ENCODE assay signal across 17 cellular contexts in the genomic region with DNA sequence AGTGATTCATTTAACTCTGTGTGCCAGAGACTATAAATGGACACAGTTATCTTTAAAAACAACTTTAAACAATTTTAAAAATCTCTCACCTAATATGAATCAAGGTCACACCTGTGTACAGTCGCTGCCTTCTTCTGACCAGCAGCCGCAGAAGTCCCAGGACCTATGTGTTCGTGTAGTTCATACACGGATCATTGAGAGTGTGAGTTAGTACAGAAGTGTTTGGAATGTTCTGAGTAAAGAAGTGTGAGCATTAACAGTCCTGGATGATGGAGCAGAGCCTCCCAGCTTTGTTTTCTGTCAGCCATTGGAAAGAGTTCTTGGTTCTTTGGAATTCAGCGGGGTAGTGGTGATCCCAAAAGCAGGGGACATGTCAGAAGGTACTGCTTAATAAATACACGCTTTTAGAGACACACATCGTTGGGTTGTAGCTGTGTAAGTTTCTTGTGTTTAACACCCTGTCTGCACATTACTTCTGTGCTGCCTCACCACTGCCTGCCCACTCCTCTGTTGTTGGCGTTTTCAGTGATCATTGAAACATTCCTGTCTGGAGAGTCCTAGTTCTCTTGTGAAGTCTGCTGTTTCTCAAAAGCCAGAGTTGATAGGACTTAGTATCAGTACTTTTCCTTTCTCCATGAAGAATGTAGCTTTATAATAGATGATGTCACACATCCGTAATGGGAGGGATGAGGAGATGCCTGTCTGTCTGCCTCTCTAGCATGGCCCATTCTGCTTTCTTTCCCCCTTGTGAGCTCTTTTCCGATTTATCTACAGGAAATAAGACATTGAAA.
DNase-seq lines count a peak whose midpoint lies in the region; ATAC-seq and TF ChIP-seq lines count a peak whose summit lies in the region.
"Had no signal": no experiment of that assay in that cellular context is flagged by ENCODE, and none has a peak within 500 bp of the region (broad histone marks: within the 10 kb centered on the region; RNA-seq: fewer than 3 reads in every experiment).

No MANE protein-coding gene starts in this region.

- no peak overlapping the region for H2AK5ac ChIP-seq in mesenchymal stem cell (ENCODE audit: low read length, severe bottlenecking)

- H3K79me1 ChIP-seq in mesenchymal stem cell (replicated peaks; ENCODE audit: low read length, poor library complexity, severe bottlenecking), result no peaks in the 10 kb centered on the region

- DNase-seq in astrocyte of the hippocampus (ENCODE audit: low read depth, low spot score), result peak; percentile 21
- no peak for DNase-seq in heart left ventricle
- DNase-seq in mesenchymal stem cell, result peak; percentile 89
- no peak for DNase-seq in stimulated activated naive B cell treated with anti-CD40 and anti-IgM and Interleukin-4, amounts not matched to agents 10 μg/mL and 1 μg/mL and 100 μg/mL, for 72 hours
- no peak for DNase-seq in endodermal cell
- DNase-seq: activated B cell treated with CpG ODN at 0.5 μM for 24 hours; activated naive CD8-positive, alpha-beta T cell treated with anti-CD3 and anti-CD28 coated beads for 36 hours; BE2C; dorsolateral prefrontal cortex; foreskin melanocyte; KG1; left colon; NCI-H1417 had no signal

- H3K9ac ChIP-seq in mesenchymal stem cell (ENCODE audit: low read length) (no peak overlapping the region), endodermal cell (ENCODE audit: extremely low read depth, low read length, poor library complexity, severe bottlenecking) (no peak overlapping the region)

- no peak overlapping the region for H3K4me2 ChIP-seq in mesenchymal stem cell (ENCODE audit: low read length, poor library complexity, severe bottlenecking)

- WGBS in heart left ventricle, 4 donors, result 35 to 43% (median 39%) methylated on average over 10 of the region's 10 CpGs
- 39% methylated on average over 6 of the region's 10 CpGs for WGBS in mesenchymal stem cell
- WGBS in endodermal cell (ENCODE audit: insufficient coverage in 1 of 2, insufficient read length in 1 of 2), 2 experiments, result 82 to 97% methylated on average over 7 to 10 of the region's 10 CpGs

- H3K27ac Mint-ChIP-seq in stimulated activated naive B cell treated with anti-CD40 and anti-IgM and Interleukin-4, amounts not matched to agents 10 μg/mL and 1 μg/mL and 100 μg/mL, for 72 hours, result peak overlapping the region; percentile 10
- no peak overlapping the region for H3K27ac Mint-ChIP-seq in stimulated activated memory B cell treated with anti-CD40 and anti-IgM and Interleukin-4, amounts not matched to agents 10 μg/mL and 1 μg/mL and 100 μg/mL, for 72 hours
- H3K27ac Mint-ChIP-seq in endodermal cell, result no peak overlapping the region
- H3K27ac Mint-ChIP-seq: activated B cell treated with CpG ODN at 0.5 μM for 24 hours had no signal

- no peak overlapping the region for H4K91ac ChIP-seq in mesenchymal stem cell (ENCODE audit: low read length)

- peak overlapping the region; percentile 33 for H2AFZ ChIP-seq in mesenchymal stem cell (ENCODE audit: low read depth, low read length)

- no peak overlapping the region for H2BK5ac ChIP-seq in mesenchymal stem cell (ENCODE audit: low read depth, low read length, poor library complexity, severe bottlenecking)

- no peak overlapping the region for H3K23ac ChIP-seq in mesenchymal stem cell (ENCODE audit: low read length in 2 of 2)

- H3K4me3 ChIP-seq in heart left ventricle, result no peak overlapping the region
- H3K4me3 ChIP-seq in mesenchymal stem cell (ENCODE audit: insufficient read depth in 1 of 2, low read depth in 1 of 2, low read length in 2 of 2), result no peak overlapping the region
- no peak overlapping the region for H3K4me3 ChIP-seq in endodermal cell (ENCODE audit: low read length)
- H3K4me3 ChIP-seq: dorsolateral prefrontal cortex had no signal

- peaks cover 0 to 78% (median 72%) of the 10 kb centered on the region in 9 donors for H3K36me3 ChIP-seq in heart left ventricle
- H3K36me3 ChIP-seq in mesenchymal stem cell (ENCODE audit: control insufficient read depth in 1 of 2, insufficient read depth in 2 of 2, low read depth in 1 of 2, low read length in 2 of 2), result peaks cover 25 to 33% of the 10 kb centered on the region in 2 experiments
- H3K36me3 ChIP-seq in endodermal cell (ENCODE audit: control insufficient read depth, insufficient read depth, low read length), result peaks cover 41% of the 10 kb centered on the region
- H3K36me3 ChIP-seq: BE2C had no signal

- H3K27ac ChIP-seq in heart left ventricle (peak overlapping the region; percentile 0 to 81 (median 69)), mesenchymal stem cell (ENCODE audit: low read length, poor library complexity, severe bottlenecking) (no peak overlapping the region), endodermal cell (ENCODE audit: low read depth, low read length) (no peak overlapping the region)

- peaks cover 40 to 47% of the 10 kb centered on the region in 2 donors for H3K36me3 Mint-ChIP-seq in stimulated activated naive B cell treated with anti-CD40 and anti-IgM and Interleukin-4, amounts not matched to agents 10 μg/mL and 1 μg/mL and 100 μg/mL, for 72 hours
- peaks cover 63% of the 10 kb centered on the region for H3K36me3 Mint-ChIP-seq in stimulated activated memory B cell treated with anti-CD40 and anti-IgM and Interleukin-4, amounts not matched to agents 10 μg/mL and 1 μg/mL and 100 μg/mL, for 72 hours
- peaks cover 41% of the 10 kb centered on the region for H3K36me3 Mint-ChIP-seq in endodermal cell (ENCODE audit: low read depth)
- H3K36me3 Mint-ChIP-seq: activated naive CD8-positive, alpha-beta T cell treated with anti-CD3 and anti-CD28 coated beads for 36 hours had no signal

- H3K18ac ChIP-seq in mesenchymal stem cell (ENCODE audit: low read depth in 1 of 2, low read length in 2 of 2), result no peak overlapping the region

- intact Hi-C loops in heart left ventricle (cut with DNase I), result loop anchor here in 1 of 10 donors (5.0 kb wide), 1 partner anchor 1132 kb away; a partner anchor contains a TSS

- ATAC-seq in heart left ventricle (peak; percentile 38 to 76 (median 59)), HG03354 (IDR thresholded peaks at IDR 0.05; ENCODE audit: poor library complexity, severe bottlenecking, unreplicated experiment) (no peak), GM21786 (IDR thresholded peaks at IDR 0.05; ENCODE audit: unreplicated experiment) (no peak)
- ATAC-seq in stimulated activated naive B cell treated with anti-CD40 and anti-IgM and Interleukin-4, amounts not matched to agents 10 μg/mL and 1 μg/mL and 100 μg/mL, for 72 hours (replicated peaks), result no peak
- no peak for ATAC-seq in stimulated activated memory B cell treated with anti-CD40 and anti-IgM and Interleukin-4, amounts not matched to agents 10 μg/mL and 1 μg/mL and 100 μg/mL, for 72 hours
- ATAC-seq: left colon; stimulated activated effector memory CD8-positive, alpha-beta T cell treated with anti-CD3 and anti-CD28 coated beads, Interleukin-12 subunit alpha, Interleukin-12 subunit beta, amount 100 ng/mL, for 72 hours had no signal

- no peak overlapping the region for H3K14ac ChIP-seq in mesenchymal stem cell (ENCODE audit: low read length in 2 of 2)

- H3K4ac ChIP-seq in mesenchymal stem cell (ENCODE audit: low read depth in 1 of 2, low read length in 2 of 2), result peak overlapping the region in 1 of 2 experiments; percentile 12

- no peak overlapping the region for H2BK15ac ChIP-seq in mesenchymal stem cell (ENCODE audit: low read depth, poor library complexity, severe bottlenecking)

- H3K27me3 ChIP-seq in heart left ventricle (no peaks in the 10 kb centered on the region), mesenchymal stem cell (ENCODE audit: control insufficient read depth in 1 of 2, insufficient read depth in 1 of 2, low read length in 2 of 2) (no peaks in the 10 kb centered on the region), endodermal cell (ENCODE audit: control insufficient read depth, insufficient read depth, low read length, poor library complexity, severe bottlenecking) (no peaks in the 10 kb centered on the region)
- H3K27me3 ChIP-seq: BE2C, dorsolateral prefrontal cortex had no signal

- H3K4me1 ChIP-seq in heart left ventricle (peaks cover 0 to 36% (median 22%) of the 10 kb centered on the region in 12 donors), mesenchymal stem cell (ENCODE audit: control insufficient read depth, insufficient read depth, low read depth, low read length) (peaks cover 1% of the 10 kb centered on the region), endodermal cell (ENCODE audit: control insufficient read depth, insufficient read depth, low read length) (no peaks in the 10 kb centered on the region)

- H3K27me3 Mint-ChIP-seq in stimulated activated naive B cell treated with anti-CD40 and anti-IgM and Interleukin-4, amounts not matched to agents 10 μg/mL and 1 μg/mL and 100 μg/mL, for 72 hours, result no peaks in the 10 kb centered on the region
- H3K27me3 Mint-ChIP-seq in stimulated activated memory B cell treated with anti-CD40 and anti-IgM and Interleukin-4, amounts not matched to agents 10 μg/mL and 1 μg/mL and 100 μg/mL, for 72 hours, result no peaks in the 10 kb centered on the region
- H3K27me3 Mint-ChIP-seq in endodermal cell (ENCODE audit: insufficient read depth), result no peaks in the 10 kb centered on the region
- H3K27me3 Mint-ChIP-seq: activated B cell treated with CpG ODN at 0.5 μM for 24 hours; activated naive CD8-positive, alpha-beta T cell treated with anti-CD3 and anti-CD28 coated beads for 36 hours had no signal

- H4K8ac ChIP-seq in mesenchymal stem cell (ENCODE audit: low read length), result peak overlapping the region; percentile 27

- H2BK12ac ChIP-seq in mesenchymal stem cell (ENCODE audit: low read length in 2 of 2), result peak overlapping the region in 1 of 2 experiments; percentile 29

- H3K4me3 Mint-ChIP-seq in stimulated activated naive B cell treated with anti-CD40 and anti-IgM and Interleukin-4, amounts not matched to agents 10 μg/mL and 1 μg/mL and 100 μg/mL, for 72 hours, result no peak overlapping the region
- H3K4me3 Mint-ChIP-seq in stimulated activated memory B cell treated with anti-CD40 and anti-IgM and Interleukin-4, amounts not matched to agents 10 μg/mL and 1 μg/mL and 100 μg/mL, for 72 hours, result no peak overlapping the region
- no peak overlapping the region for H3K4me3 Mint-ChIP-seq in endodermal cell
- H3K4me3 Mint-ChIP-seq: activated B cell treated with CpG ODN at 0.5 μM for 24 hours; activated naive CD8-positive, alpha-beta T cell treated with anti-CD3 and anti-CD28 coated beads for 36 hours; stimulated activated effector memory CD8-positive, alpha-beta T cell treated with anti-CD3 and anti-CD28 coated beads, Interleukin-12 subunit alpha, Interleukin-12 subunit beta, amount 100 ng/mL, for 72 hours had no signal

- no peak for TF ChIP-seq POLR2A in heart left ventricle (IDR thresholded peaks at IDR 0.05)

- H3K4me1 Mint-ChIP-seq in stimulated activated naive B cell treated with anti-CD40 and anti-IgM and Interleukin-4, amounts not matched to agents 10 μg/mL and 1 μg/mL and 100 μg/mL, for 72 hours, result peaks cover 0 to 2% of the 10 kb centered on the region in 2 donors
- no peaks in the 10 kb centered on the region for H3K4me1 Mint-ChIP-seq in stimulated activated memory B cell treated with anti-CD40 and anti-IgM and Interleukin-4, amounts not matched to agents 10 μg/mL and 1 μg/mL and 100 μg/mL, for 72 hours
- peaks cover 2% of the 10 kb centered on the region for H3K4me1 Mint-ChIP-seq in endodermal cell
- H3K4me1 Mint-ChIP-seq: activated B cell treated with CpG ODN at 0.5 μM for 24 hours; activated naive CD8-positive, alpha-beta T cell treated with anti-CD3 and anti-CD28 coated beads for 36 hours; stimulated activated effector memory CD8-positive, alpha-beta T cell treated with anti-CD3 and anti-CD28 coated beads, Interleukin-12 subunit alpha, Interleukin-12 subunit beta, amount 100 ng/mL, for 72 hours had no signal

- H2BK120ac ChIP-seq in mesenchymal stem cell (ENCODE audit: low read depth, low read length), result no peak overlapping the region

- H3K9me3 ChIP-seq in heart left ventricle (no peaks in the 10 kb centered on the region), mesenchymal stem cell (ENCODE audit: control insufficient read depth, low read length) (no peaks in the 10 kb centered on the region), endodermal cell (ENCODE audit: control insufficient read depth, low read length) (no peaks in the 10 kb centered on the region)
- H3K9me3 ChIP-seq: BE2C had no signal

- TF ChIP-seq CTCF in heart left ventricle (IDR thresholded peaks at IDR 0.05) (no peak), endodermal cell (conservative IDR thresholded peaks at IDR 0.05) (no peak)

- no peaks in the 10 kb centered on the region for H3K9me3 Mint-ChIP-seq in stimulated activated naive B cell treated with anti-CD40 and anti-IgM and Interleukin-4, amounts not matched to agents 10 μg/mL and 1 μg/mL and 100 μg/mL, for 72 hours
- no peaks in the 10 kb centered on the region for H3K9me3 Mint-ChIP-seq in stimulated activated memory B cell treated with anti-CD40 and anti-IgM and Interleukin-4, amounts not matched to agents 10 μg/mL and 1 μg/mL and 100 μg/mL, for 72 hours
- H3K9me3 Mint-ChIP-seq in endodermal cell, result no peaks in the 10 kb centered on the region
- H3K9me3 Mint-ChIP-seq: activated B cell treated with CpG ODN at 0.5 μM for 24 hours; activated naive CD8-positive, alpha-beta T cell treated with anti-CD3 and anti-CD28 coated beads for 36 hours; stimulated activated effector memory CD8-positive, alpha-beta T cell treated with anti-CD3 and anti-CD28 coated beads, Interleukin-12 subunit alpha, Interleukin-12 subunit beta, amount 100 ng/mL, for 72 hours had no signal

Comparison
In these comparisons a context has a peak if more than half of its experiments do, and no peak if none do; other contexts are left out.
1. DNase-seq: peak in astrocyte of the hippocampus (single experiment) and mesenchymal stem cell (single experiment); none in heart left ventricle (0 of 5), stimulated activated naive B cell treated with anti-CD40 and anti-IgM and Interleukin-4, amounts not matched to agents 10 μg/mL and 1 μg/mL and 100 μg/mL, for 72 hours (single experiment) and endodermal cell (single experiment).
2. ATAC-seq: peak in heart left ventricle (4 of 4); none in stimulated activated naive B cell treated with anti-CD40 and anti-IgM and Interleukin-4, amounts not matched to agents 10 μg/mL and 1 μg/mL and 100 μg/mL, for 72 hours (0 of 2), HG03354 (single experiment), GM21786 (single experiment) and stimulated activated memory B cell treated with anti-CD40 and anti-IgM and Interleukin-4, amounts not matched to agents 10 μg/mL and 1 μg/mL and 100 μg/mL, for 72 hours (single experiment).
3. H3K27ac ChIP-seq: peak in heart left ventricle (12 of 12); none in mesenchymal stem cell (single experiment) and endodermal cell (single experiment).